2 cellular contexts compared by ENCODE assay signal in genomic region chr21:29555601-29556000, GRCh38.
TF ChIP-seq lines count a peak whose summit lies in the region.

No MANE protein-coding gene starts in this region.

TF ChIP-seq in HepG2, 621 proteins besides CTCF, POLR2A, EP300 and RAD21 (continued from another document):
- TF ChIP-seq ZNF407 (CRISPR knock-in tag; IDR thresholded peaks at IDR 0.05; ENCODE audit: not compliant biosample characterization) (no peak), FOXK2 (IDR thresholded peaks at IDR 0.05) (no peak), HIVEP1 (CRISPR knock-in tag; IDR thresholded peaks at IDR 0.05) (no peak), ZNF468 (CRISPR knock-in tag; IDR thresholded peaks at IDR 0.05) (no peak), JDP2 (CRISPR knock-in tag; IDR thresholded peaks at IDR 0.05; ENCODE audit: borderline replicate concordance) (no peak), KDM5A (IDR thresholded peaks at IDR 0.05; ENCODE audit: borderline replicate concordance, low read length) (no peak), ONECUT2 (CRISPR knock-in tag; IDR thresholded peaks at IDR 0.05) (no peak), PHF20 (CRISPR knock-in tag; IDR thresholded peaks at IDR 0.05) (no peak), ZNF382 (CRISPR knock-in tag; IDR thresholded peaks at IDR 0.05; ENCODE audit: borderline replicate concordance) (no peak), ZSCAN30 (CRISPR knock-in tag; IDR thresholded peaks at IDR 0.05) (no peak), GABPB1 (CRISPR knock-in tag; IDR thresholded peaks at IDR 0.05) (no peak), HES4 (CRISPR knock-in tag; IDR thresholded peaks at IDR 0.05; ENCODE audit: borderline replicate concordance) (no peak), TEAD3 (CRISPR knock-in tag; optimal IDR thresholded peaks at IDR 0.05; ENCODE audit: borderline replicate concordance) (no peak), MAX (IDR thresholded peaks at IDR 0.05) (no peak)
- TF ChIP-seq, protein P1, sequence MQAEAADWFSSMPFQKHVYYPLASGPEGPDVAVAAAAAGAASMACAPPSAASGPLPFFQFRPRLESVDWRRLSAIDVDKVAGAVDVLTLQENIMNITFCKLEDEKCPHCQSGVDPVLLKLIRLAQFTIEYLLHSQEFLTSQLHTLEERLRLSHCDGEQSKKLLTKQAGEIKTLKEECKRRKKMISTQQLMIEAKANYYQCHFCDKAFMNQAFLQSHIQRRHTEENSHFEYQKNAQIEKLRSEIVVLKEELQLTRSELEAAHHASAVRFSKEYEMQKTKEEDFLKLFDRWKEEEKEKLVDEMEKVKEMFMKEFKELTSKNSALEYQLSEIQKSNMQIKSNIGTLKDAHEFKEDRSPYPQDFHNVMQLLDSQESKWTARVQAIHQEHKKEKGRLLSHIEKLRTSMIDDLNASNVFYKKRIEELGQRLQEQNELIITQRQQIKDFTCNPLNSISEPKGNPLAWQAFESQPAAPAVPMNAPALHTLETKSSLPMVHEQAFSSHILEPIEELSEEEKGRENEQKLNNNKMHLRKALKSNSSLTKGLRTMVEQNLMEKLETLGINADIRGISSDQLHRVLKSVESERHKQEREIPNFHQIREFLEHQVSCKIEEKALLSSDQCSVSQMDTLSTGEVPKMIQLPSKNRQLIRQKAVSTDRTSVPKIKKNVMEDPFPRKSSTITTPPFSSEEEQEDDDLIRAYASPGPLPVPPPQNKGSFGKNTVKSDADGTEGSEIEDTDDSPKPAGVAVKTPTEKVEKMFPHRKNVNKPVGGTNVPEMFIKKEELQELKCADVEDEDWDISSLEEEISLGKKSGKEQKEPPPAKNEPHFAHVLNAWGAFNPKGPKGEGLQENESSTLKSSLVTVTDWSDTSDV (CRISPR knock-in tag; IDR thresholded peaks at IDR 0.05) = no peak

TF ChIP-seq in K562, 482 proteins besides CTCF, POLR2A, EP300 and RAD21 (continued from another document):
- 0 out of 2 replicates have a peak, but pooled peaks have one; percentile 35 for TF ChIP-seq HBP1 (CRISPR knock-in tag; IDR thresholded peaks at IDR 0.05)
- TF ChIP-seq ZNF316 (IDR thresholded peaks at IDR 0.05) = 0 out of 2 replicates have a peak, but pooled peaks have one; percentile 7
- TF ChIP-seq FOXK2 (conservative IDR thresholded peaks at IDR 0.05 in 1 of 2, IDR thresholded peaks at IDR 0.05 in 1 of 2; ENCODE audit: low read depth in 2 of 2) = peak in 1 of 2 experiments; percentile 43; a peak in 1 of 4 replicates
- TF ChIP-seq HDAC2 (IDR thresholded peaks at IDR 0.05) = no peak
- no peak for TF ChIP-seq ZNF277 (CRISPR knock-in tag; IDR thresholded peaks at IDR 0.05; ENCODE audit: borderline replicate concordance)
- TF ChIP-seq TAF7 (tag; IDR thresholded peaks at IDR 0.05) = no peak
- TF ChIP-seq POLR2H (tag; IDR thresholded peaks at IDR 0.05; ENCODE audit: low read depth) = 0 out of 2 replicates have a peak, but pooled peaks have one; percentile 4
- no peak for TF ChIP-seq PTBP1 (IDR thresholded peaks at IDR 0.05; ENCODE audit: low read depth, low read length)
- TF ChIP-seq PML (IDR thresholded peaks at IDR 0.05; ENCODE audit: low read length) = peak; percentile 70
- TF ChIP-seq POLR2AphosphoS5 (IDR thresholded peaks at IDR 0.05; ENCODE audit: control insufficient read depth, insufficient read depth, low read depth, low read length) = peak; percentile 68
TF ChIP-seq in K562: peak in this region for 8.
